1 cellular context compared by ENCODE assay signal in the genomic region with DNA sequence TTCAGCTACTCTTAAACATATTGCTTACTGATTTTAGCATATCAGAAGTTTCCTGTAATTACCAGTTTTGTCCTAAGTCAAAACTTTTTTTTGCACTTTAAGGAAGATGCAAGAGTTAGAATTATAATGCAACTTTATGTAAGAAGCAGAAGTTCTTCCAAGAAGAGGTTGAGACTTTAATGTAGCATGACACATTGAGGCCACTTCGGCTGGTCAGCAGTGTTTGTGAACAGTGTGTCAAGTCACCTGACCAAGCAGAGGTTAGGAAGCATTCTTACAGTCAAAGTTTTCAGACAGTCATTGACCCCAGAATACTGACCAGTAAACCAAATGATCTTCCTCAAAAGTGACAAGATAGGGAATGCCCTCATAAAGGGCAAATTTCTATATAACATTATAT.
A peak's percentile ranks its signal among the peaks of the same experiment; 100 is the strongest.
TF ChIP-seq lines count a peak whose summit lies in the region.

No MANE protein-coding gene starts in this region.

TF ChIP-seq in K562, 482 proteins besides CTCF, POLR2A, EP300 and RAD21 (continued from another document):
- TF ChIP-seq, protein P1, sequence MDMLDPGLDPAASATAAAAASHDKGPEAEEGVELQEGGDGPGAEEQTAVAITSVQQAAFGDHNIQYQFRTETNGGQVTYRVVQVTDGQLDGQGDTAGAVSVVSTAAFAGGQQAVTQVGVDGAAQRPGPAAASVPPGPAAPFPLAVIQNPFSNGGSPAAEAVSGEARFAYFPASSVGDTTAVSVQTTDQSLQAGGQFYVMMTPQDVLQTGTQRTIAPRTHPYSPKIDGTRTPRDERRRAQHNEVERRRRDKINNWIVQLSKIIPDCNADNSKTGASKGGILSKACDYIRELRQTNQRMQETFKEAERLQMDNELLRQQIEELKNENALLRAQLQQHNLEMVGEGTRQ (CRISPR knock-in tag; IDR thresholded peaks at IDR 0.05), result peak; percentile 58
- TF ChIP-seq ZC3H11A (IDR thresholded peaks at IDR 0.05; ENCODE audit: low read depth, low read length) (no peak), EZH2 (IDR thresholded peaks at IDR 0.05; ENCODE audit: borderline replicate concordance, low read depth, low read length) (no peak), MAFK (IDR thresholded peaks at IDR 0.05; ENCODE audit: low read length) (no peak), TRIM28 (IDR thresholded peaks at IDR 0.05) (no peak), POLR2G (IDR thresholded peaks at IDR 0.05; ENCODE audit: low read depth, low read length) (no peak), CEBPG (CRISPR knock-in tag; IDR thresholded peaks at IDR 0.05) (peak; percentile 81), CEBPG (tag; conservative IDR thresholded peaks at IDR 0.05 in 1 of 2, IDR thresholded peaks at IDR 0.05 in 1 of 2) (peak in 1 of 2 experiments; percentile 87; a peak in 3 of 4 replicates), ZC3H8 (IDR thresholded peaks at IDR 0.05) (no peak), NCOR1 (IDR thresholded peaks at IDR 0.05) (no peak), EWSR1 (IDR thresholded peaks at IDR 0.05; ENCODE audit: borderline replicate concordance, low read depth, partially characterized antibody) (no peak), RHOXF2B (CRISPR knock-in tag; conservative IDR thresholded peaks at IDR 0.05) (no peak), CBX8 (IDR thresholded peaks at IDR 0.05; ENCODE audit: borderline replicate concordance, extremely low read depth, low read depth, low read length, poor library complexity, severe bottlenecking) (no peak), SAFB (IDR thresholded peaks at IDR 0.05; ENCODE audit: borderline replicate concordance, low read depth, low read length) (no peak), ZNF431 (CRISPR knock-in tag; IDR thresholded peaks at IDR 0.05) (no peak), CHD4 (IDR thresholded peaks at IDR 0.05; ENCODE audit: insufficient read depth, insufficient replicate concordance, low read depth, low read length, poor library complexity, severe bottlenecking) (no peak), ZNF507 (tag; conservative IDR thresholded peaks at IDR 0.05) (no peak), RAD51 (IDR thresholded peaks at IDR 0.05; ENCODE audit: borderline replicate concordance, low read depth) (peak; percentile 73; the same call in 1 of the 2 replicates), ZNF695 (CRISPR knock-in tag; IDR thresholded peaks at IDR 0.05) (no peak)
- TF ChIP-seq, protein P2, sequence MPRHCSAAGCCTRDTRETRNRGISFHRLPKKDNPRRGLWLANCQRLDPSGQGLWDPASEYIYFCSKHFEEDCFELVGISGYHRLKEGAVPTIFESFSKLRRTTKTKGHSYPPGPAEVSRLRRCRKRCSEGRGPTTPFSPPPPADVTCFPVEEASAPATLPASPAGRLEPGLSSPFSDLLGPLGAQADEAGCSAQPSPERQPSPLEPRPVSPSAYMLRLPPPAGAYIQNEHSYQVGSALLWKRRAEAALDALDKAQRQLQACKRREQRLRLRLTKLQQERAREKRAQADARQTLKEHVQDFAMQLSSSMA (CRISPR knock-in tag; IDR thresholded peaks at IDR 0.05), result no peak
- TF ChIP-seq, protein P3, sequence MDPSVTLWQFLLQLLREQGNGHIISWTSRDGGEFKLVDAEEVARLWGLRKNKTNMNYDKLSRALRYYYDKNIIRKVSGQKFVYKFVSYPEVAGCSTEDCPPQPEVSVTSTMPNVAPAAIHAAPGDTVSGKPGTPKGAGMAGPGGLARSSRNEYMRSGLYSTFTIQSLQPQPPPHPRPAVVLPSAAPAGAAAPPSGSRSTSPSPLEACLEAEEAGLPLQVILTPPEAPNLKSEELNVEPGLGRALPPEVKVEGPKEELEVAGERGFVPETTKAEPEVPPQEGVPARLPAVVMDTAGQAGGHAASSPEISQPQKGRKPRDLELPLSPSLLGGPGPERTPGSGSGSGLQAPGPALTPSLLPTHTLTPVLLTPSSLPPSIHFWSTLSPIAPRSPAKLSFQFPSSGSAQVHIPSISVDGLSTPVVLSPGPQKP (CRISPR knock-in tag; IDR thresholded peaks at IDR 0.05), result no peak
- TF ChIP-seq, protein P4, sequence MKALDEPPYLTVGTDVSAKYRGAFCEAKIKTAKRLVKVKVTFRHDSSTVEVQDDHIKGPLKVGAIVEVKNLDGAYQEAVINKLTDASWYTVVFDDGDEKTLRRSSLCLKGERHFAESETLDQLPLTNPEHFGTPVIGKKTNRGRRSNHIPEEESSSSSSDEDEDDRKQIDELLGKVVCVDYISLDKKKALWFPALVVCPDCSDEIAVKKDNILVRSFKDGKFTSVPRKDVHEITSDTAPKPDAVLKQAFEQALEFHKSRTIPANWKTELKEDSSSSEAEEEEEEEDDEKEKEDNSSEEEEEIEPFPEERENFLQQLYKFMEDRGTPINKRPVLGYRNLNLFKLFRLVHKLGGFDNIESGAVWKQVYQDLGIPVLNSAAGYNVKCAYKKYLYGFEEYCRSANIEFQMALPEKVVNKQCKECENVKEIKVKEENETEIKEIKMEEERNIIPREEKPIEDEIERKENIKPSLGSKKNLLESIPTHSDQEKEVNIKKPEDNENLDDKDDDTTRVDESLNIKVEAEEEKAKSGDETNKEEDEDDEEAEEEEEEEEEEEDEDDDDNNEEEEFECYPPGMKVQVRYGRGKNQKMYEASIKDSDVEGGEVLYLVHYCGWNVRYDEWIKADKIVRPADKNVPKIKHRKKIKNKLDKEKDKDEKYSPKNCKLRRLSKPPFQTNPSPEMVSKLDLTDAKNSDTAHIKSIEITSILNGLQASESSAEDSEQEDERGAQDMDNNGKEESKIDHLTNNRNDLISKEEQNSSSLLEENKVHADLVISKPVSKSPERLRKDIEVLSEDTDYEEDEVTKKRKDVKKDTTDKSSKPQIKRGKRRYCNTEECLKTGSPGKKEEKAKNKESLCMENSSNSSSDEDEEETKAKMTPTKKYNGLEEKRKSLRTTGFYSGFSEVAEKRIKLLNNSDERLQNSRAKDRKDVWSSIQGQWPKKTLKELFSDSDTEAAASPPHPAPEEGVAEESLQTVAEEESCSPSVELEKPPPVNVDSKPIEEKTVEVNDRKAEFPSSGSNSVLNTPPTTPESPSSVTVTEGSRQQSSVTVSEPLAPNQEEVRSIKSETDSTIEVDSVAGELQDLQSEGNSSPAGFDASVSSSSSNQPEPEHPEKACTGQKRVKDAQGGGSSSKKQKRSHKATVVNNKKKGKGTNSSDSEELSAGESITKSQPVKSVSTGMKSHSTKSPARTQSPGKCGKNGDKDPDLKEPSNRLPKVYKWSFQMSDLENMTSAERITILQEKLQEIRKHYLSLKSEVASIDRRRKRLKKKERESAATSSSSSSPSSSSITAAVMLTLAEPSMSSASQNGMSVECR (CRISPR knock-in tag; IDR thresholded peaks at IDR 0.05), result no peak
- TF ChIP-seq, protein P5, sequence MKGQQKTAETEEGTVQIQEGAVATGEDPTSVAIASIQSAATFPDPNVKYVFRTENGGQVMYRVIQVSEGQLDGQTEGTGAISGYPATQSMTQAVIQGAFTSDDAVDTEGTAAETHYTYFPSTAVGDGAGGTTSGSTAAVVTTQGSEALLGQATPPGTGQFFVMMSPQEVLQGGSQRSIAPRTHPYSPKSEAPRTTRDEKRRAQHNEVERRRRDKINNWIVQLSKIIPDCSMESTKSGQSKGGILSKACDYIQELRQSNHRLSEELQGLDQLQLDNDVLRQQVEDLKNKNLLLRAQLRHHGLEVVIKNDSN (CRISPR knock-in tag; IDR thresholded peaks at IDR 0.05), result peak; percentile 62
